ENCODE assay signal across 20 cellular contexts in the genomic region with DNA sequence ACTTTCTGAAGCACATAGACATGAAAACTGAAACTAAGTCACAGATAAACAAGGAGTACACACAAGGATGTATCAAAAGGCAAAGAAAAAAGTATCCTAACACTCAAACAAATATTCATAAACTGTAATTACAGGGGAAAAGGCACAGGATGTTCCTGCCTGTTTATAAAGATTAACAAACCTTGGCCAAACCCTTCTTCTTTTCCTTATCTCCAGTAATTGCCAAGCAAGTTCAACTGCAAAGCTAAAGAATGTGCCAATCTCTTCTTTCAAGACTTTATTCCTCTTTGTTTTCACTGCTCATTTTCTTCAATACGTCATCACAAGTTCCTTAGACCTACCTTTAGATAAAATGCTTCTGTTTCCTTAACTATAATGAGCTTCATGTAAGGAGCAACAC.
"Had no signal": no experiment of that assay in that cellular context is flagged by ENCODE, and none has a peak within 500 bp of the region (broad histone marks: within the 10 kb centered on the region; RNA-seq: fewer than 3 reads in every experiment).

No MANE protein-coding gene starts in this region.

- H3K4me3 ChIP-seq: gastrocnemius medialis, mucosa of descending colon, transverse colon had no signal

- FAIRE-seq: bronchial epithelial cell, endometrium, keratinocyte, TTC549 had no signal

- H3K27ac ChIP-seq: gastrocnemius medialis, transverse colon had no signal

- DNase-seq: activated B cell treated with CpG ODN at 0.5 μM for 24 hours; activated CD4-positive, alpha-beta T cell treated with anti-CD3 and anti-CD28 coated beads, Interleukin-2, amount 50 U/mL, for 1 hour; activated CD8-positive, alpha-beta T cell treated with anti-CD3 and anti-CD28 coated beads for 36 hours; activated naive CD8-positive, alpha-beta T cell treated with anti-CD3 and anti-CD28 coated beads, Interleukin-2, amount 50 U/mL, for 24 hours; activated T-cell treated with anti-CD3 and anti-CD28 coated beads, Interleukin-2, amount 50 U/mL, for 48 hours; dermis blood vessel endothelial cell; effector CD8-positive, alpha-beta T cell; gastrocnemius medialis; glutamatergic neuron; left cardiac atrium; left ventricle myocardium superior; mucosa of descending colon; right cardiac atrium; stimulated activated naive CD4-positive, alpha-beta T cell; T-helper 9 cell; transverse colon had no signal
